Comparison of ENCODE assay signal across 27 cellular contexts in the genomic region with DNA sequence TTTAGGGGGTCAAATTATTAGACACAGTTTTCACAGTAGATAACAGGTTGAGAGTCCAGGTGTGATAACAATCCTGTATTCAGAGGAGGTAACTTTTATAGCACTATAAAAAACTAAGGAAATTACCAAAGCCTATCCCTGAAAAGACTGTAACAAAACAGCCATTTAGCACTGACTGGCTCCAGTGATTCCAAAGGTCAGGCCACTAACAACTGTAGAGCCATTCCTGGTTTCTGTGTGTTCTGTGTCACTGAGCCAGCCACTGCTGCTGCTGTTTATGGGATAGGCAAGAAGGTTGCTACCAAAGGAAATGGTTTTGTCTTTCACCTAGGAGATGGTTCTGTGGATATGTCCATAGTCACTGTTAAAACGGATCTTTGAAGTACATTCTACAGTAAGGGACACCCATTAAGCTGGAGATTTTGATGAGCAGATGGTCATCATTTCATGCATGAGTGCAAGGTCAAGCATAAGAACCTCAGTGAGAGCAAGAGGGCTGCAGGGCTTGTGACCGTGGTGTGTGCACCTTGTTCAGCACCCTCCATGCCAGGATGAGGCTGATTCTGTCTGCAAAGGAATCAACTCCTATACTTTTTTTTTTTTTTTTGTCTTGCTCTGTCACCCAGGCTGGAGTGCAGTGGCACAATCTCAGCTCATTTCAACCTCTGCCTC. TPM values are rescaled to one million over a fixed set of nuclear protein-coding genes. Genes with fewer than 3 reads are reported as not detected.
DNase-seq lines count a peak whose midpoint lies in the region; ATAC-seq and TF ChIP-seq lines count a peak whose summit lies in the region.
"Had no signal": no experiment of that assay in that cellular context is flagged by ENCODE, and none has a peak within 500 bp of the region (broad histone marks: within the 10 kb centered on the region; RNA-seq: fewer than 3 reads in every experiment).

No MANE protein-coding gene starts in this region.

- CTCF ChIA-PET in RWPE1 (lab: Yijun Ruan, JAX), result no interaction called here

- POLR2A ChIA-PET in RWPE1 (lab: Yijun Ruan, JAX; ENCODE audit: low non-redundant PET), result no interaction called here

- no peaks in the 10 kb centered on the region for H3K27me3 ChIP-seq in right lobe of liver
- H3K27me3 ChIP-seq: esophagus muscularis mucosa, left lung, thyroid gland had no signal

- peak; percentile 54 for DNase-seq in Caki2 (ENCODE audit: low read depth)
- DNase-seq in HT-29 (ENCODE audit: low spot score), result peak; percentile 50
- peak; percentile 86 for DNase-seq in cerebellar cortex (ENCODE audit: low spot score)
- no peak for DNase-seq in right lobe of liver
- no peak for DNase-seq in NCI-H1436 (lab: John Stamatoyannopoulos, UW)
- no peak for DNase-seq in RWPE1 (ENCODE audit: low spot score)
- DNase-seq: activated CD4-positive, alpha-beta T cell treated with anti-CD3 and anti-CD28 coated beads for 48 hours; activated CD8-positive, alpha-beta memory T cell treated with anti-CD3 and anti-CD28 coated beads, Interleukin-2, amount 50 U/mL, for 48 hours; CD4-positive, CD25-positive, alpha-beta regulatory T cell; DMS153; effector memory CD8-positive, alpha-beta T cell; foreskin melanocyte; GDM1; KBM-7; left lung; naive thymus-derived CD8-positive, alpha-beta T cell; NCI-H1694 treated with DMSO at 0.1 percent for 48 hours; NCI-H2171 treated with DMSO at 0.1 percent for 48 hours; NCI-H524 treated with DMSO at 0.1 percent for 48 hours; right cardiac atrium; RPMI8226; stimulated activated CD4-positive, alpha-beta T cell treated with anti-CD3 and anti-CD28 coated beads, Interleukin-12 subunit alpha, Interleukin-12 subunit beta, amount 100 ng/mL, for 4 hours; stimulated activated naive CD8-positive, alpha-beta T cell treated with anti-CD3 and anti-CD28 coated beads, Interleukin-15, amount 100 ng/mL, for 72 hours; T-helper 17 cell; thyroid gland had no signal

- no peak overlapping the region for H3K27ac ChIP-seq in right lobe of liver
- no peak overlapping the region for H3K27ac ChIP-seq in RWPE1
- H3K27ac ChIP-seq: esophagus muscularis mucosa, left lung, thyroid gland had no signal

- H3K9me3 ChIP-seq in right lobe of liver, result no peaks in the 10 kb centered on the region
- H3K9me3 ChIP-seq: esophagus muscularis mucosa, left lung, thyroid gland had no signal

- no peaks in the 10 kb centered on the region for H3K36me3 ChIP-seq in right lobe of liver
- H3K36me3 ChIP-seq: thyroid gland had no signal

- intact Hi-C loops in right lobe of liver (cut with DNase I), result no loop called here

- in situ Hi-C loops in Caki2 (cut with HindIII; ENCODE audit: low pct_unique_long_range_greater_than_20kb, low sequenced_read_pairs), result no loop called here

- ATAC-seq in right lobe of liver, result peak; percentile 67 to 87 (median 76)
- ATAC-seq in HG03457 (IDR thresholded peaks at IDR 0.05; ENCODE audit: unreplicated experiment), result no peak
- ATAC-seq: effector memory CD8-positive, alpha-beta T cell; left lung; naive thymus-derived CD8-positive, alpha-beta T cell; stimulated activated naive CD8-positive, alpha-beta T cell treated with anti-CD3 and anti-CD28 coated beads, Interleukin-15, amount 100 ng/mL, for 72 hours; T-helper 17 cell had no signal

- no peak overlapping the region for H3K4me3 ChIP-seq in right lobe of liver
- H3K4me3 ChIP-seq: esophagus muscularis mucosa, left lung, thyroid gland had no signal

- no peak for TF ChIP-seq CTCF in right lobe of liver (IDR thresholded peaks at IDR 0.05)
- TF ChIP-seq CTCF in RWPE1 (conservative IDR thresholded peaks at IDR 0.05; ENCODE audit: low read depth), result no peak

- TF ChIP-seq POLR2A in right lobe of liver (IDR thresholded peaks at IDR 0.05), result no peak

- WGBS in right lobe of liver (ENCODE audit: insufficient coverage, low coverage, low lambda C conversion rate, missing lambda C conversion rate), result 83% methylated on average over 1 of the region's 2 CpGs

- no peaks in the 10 kb centered on the region for H3K4me1 ChIP-seq in right lobe of liver
- H3K4me1 ChIP-seq: esophagus muscularis mucosa, left lung had no signal

RNA-seq across cellular contexts. Expression of a gene that starts 17.5 kb away (rescaled TPM):
- 8.5 and 8.9 TPM in 2 replicates for total RNA-seq in Caki2 (2014; rRNA removed; shearing (Covaris generic); ENCODE audit: low replicate concordance)
- 21.0 and 25.9 TPM in 2 replicates for total RNA-seq in HT-29 (2014; rRNA removed; shearing (Covaris generic))
- total RNA-seq in right lobe of liver, result 10 to 100 TPM in 2 of 6 experiments, 1 to 10 TPM in 4; 2.3 to 15.9 (median 4.1) TPM

Comparison
In these comparisons a context has a peak if more than half of its experiments do, and no peak if none do; other contexts are left out.
1. DNase-seq: peak in Caki2 (single experiment), HT-29 (single experiment) and cerebellar cortex (single experiment); none in right lobe of liver (0 of 3), NCI-H1436 (single experiment) and RWPE1 (single experiment).